20 cellular contexts compared by ENCODE assay signal in genomic region chr22:27391092-27391770, GRCh38.
DNase-seq lines count a peak whose midpoint lies in the region; ATAC-seq and TF ChIP-seq lines count a peak whose summit lies in the region.
"Had no signal": no experiment of that assay in that cellular context is flagged by ENCODE, and none has a peak within 500 bp of the region (broad histone marks: within the 10 kb centered on the region; RNA-seq: fewer than 3 reads in every experiment).

No MANE protein-coding gene starts in this region.

- H3K4me1 Mint-ChIP-seq in chondrocyte (ENCODE audit: low read depth) (peaks cover 19% of the 10 kb centered on the region), osteocyte (ENCODE audit: unreplicated experiment) (peaks cover 20% of the 10 kb centered on the region)
- H3K4me1 Mint-ChIP-seq: activated CD8-positive, alpha-beta memory T cell treated with anti-CD3 and anti-CD28 coated beads, Interleukin-2, amount 10 ng/mL, durations not matched to agents 7 days and 5 days; IgD-negative memory B cell had no signal

- WGBS in hepatocyte (ENCODE audit: low lambda C conversion rate, missing lambda C conversion rate), result 33% methylated on average over 7 of the region's 7 CpGs

- H3K9me2 ChIP-seq in hepatocyte (replicated peaks; ENCODE audit: insufficient read depth), result no peaks in the 10 kb centered on the region

- no peak overlapping the region for H3K4me2 ChIP-seq in hepatocyte
- H3K4me2 ChIP-seq: BLaER1 had no signal

- H3K4me3 Mint-ChIP-seq in chondrocyte (ENCODE audit: unreplicated experiment), result no peak overlapping the region
- no peak overlapping the region for H3K4me3 Mint-ChIP-seq in osteocyte (ENCODE audit: unreplicated experiment)
- H3K4me3 Mint-ChIP-seq: activated CD8-positive, alpha-beta memory T cell treated with anti-CD3 and anti-CD28 coated beads, Interleukin-2, amount 10 ng/mL, durations not matched to agents 7 days and 5 days; H9; IgD-negative memory B cell; neural crest cell; stimulated activated naive B cell treated with anti-CD40 and anti-IgM and Interleukin-4, amounts not matched to agents 10 μg/mL and 1 μg/mL and 100 μg/mL, for 72 hours had no signal

- no peak overlapping the region for H3K27ac ChIP-seq in hepatocyte
- H3K27ac ChIP-seq: BLaER1 had no signal

- TF ChIP-seq CTCF in chondrocyte (IDR thresholded peaks at IDR 0.05) (peak; percentile 52), hepatocyte (IDR thresholded peaks at IDR 0.05; ENCODE audit: poor library complexity) (peak; percentile 9), osteocyte (IDR thresholded peaks at IDR 0.05) (peak; percentile 11), BE2C (IDR thresholded peaks at IDR 0.05; ENCODE audit: low read depth, low read length) (no peak)

- no peak overlapping the region for H3K4me3 ChIP-seq in hepatocyte
- H3K4me3 ChIP-seq in BE2C (ENCODE audit: low read depth, low read length), result no peak overlapping the region
- H3K4me3 ChIP-seq: BLaER1 had no signal

- H3K27me3 ChIP-seq in hepatocyte (no peaks in the 10 kb centered on the region), BE2C (peaks cover 68% of the 10 kb centered on the region)
- H3K27me3 ChIP-seq: BLaER1 had no signal

- H3K9me3 ChIP-seq in hepatocyte (ENCODE audit: low read depth), result no peaks in the 10 kb centered on the region
- no peaks in the 10 kb centered on the region; the same call in 1 of the 2 replicates for H3K9me3 ChIP-seq in BE2C
- H3K9me3 ChIP-seq: BLaER1 had no signal

- no peak overlapping the region for H2AFZ ChIP-seq in hepatocyte

- H3K79me2 ChIP-seq in hepatocyte, result no peaks in the 10 kb centered on the region

- no peak for ATAC-seq in HG03280 (IDR thresholded peaks at IDR 0.05; ENCODE audit: unreplicated experiment)
- ATAC-seq: activated CD8-positive, alpha-beta memory T cell treated with anti-CD3 and anti-CD28 coated beads, Interleukin-2, amount 10 ng/mL, durations not matched to agents 7 days and 5 days; stimulated activated naive B cell treated with anti-CD40 and anti-IgM and Interleukin-4, amounts not matched to agents 10 μg/mL and 1 μg/mL and 100 μg/mL, for 72 hours had no signal

- H3K27ac Mint-ChIP-seq in chondrocyte (ENCODE audit: unreplicated experiment) (peak overlapping the region; percentile 91), osteocyte (ENCODE audit: unreplicated experiment) (no peak overlapping the region)
- H3K27ac Mint-ChIP-seq: activated CD8-positive, alpha-beta memory T cell treated with anti-CD3 and anti-CD28 coated beads, Interleukin-2, amount 10 ng/mL, durations not matched to agents 7 days and 5 days; stimulated activated naive B cell treated with anti-CD40 and anti-IgM and Interleukin-4, amounts not matched to agents 10 μg/mL and 1 μg/mL and 100 μg/mL, for 72 hours had no signal

- H3K9me3 Mint-ChIP-seq in chondrocyte (ENCODE audit: low read depth), result no peaks in the 10 kb centered on the region
- no peaks in the 10 kb centered on the region for H3K9me3 Mint-ChIP-seq in osteocyte (ENCODE audit: unreplicated experiment)
- H3K9me3 Mint-ChIP-seq: H9 had no signal

- no peaks in the 10 kb centered on the region for H3K4me1 ChIP-seq in hepatocyte (ENCODE audit: insufficient read depth)
- H3K4me1 ChIP-seq in BE2C, result no peaks in the 10 kb centered on the region

- no peaks in the 10 kb centered on the region for H3K27me3 Mint-ChIP-seq in chondrocyte (ENCODE audit: low read depth)
- no peaks in the 10 kb centered on the region for H3K27me3 Mint-ChIP-seq in osteocyte (ENCODE audit: unreplicated experiment)
- H3K27me3 Mint-ChIP-seq: activated CD8-positive, alpha-beta memory T cell treated with anti-CD3 and anti-CD28 coated beads, Interleukin-2, amount 10 ng/mL, durations not matched to agents 7 days and 5 days; IgD-negative memory B cell had no signal

- H3K36me3 ChIP-seq in hepatocyte (replicated peaks; ENCODE audit: insufficient read depth, low read depth), result no peaks in the 10 kb centered on the region
- no peaks in the 10 kb centered on the region for H3K36me3 ChIP-seq in BE2C
- H3K36me3 ChIP-seq: BLaER1 had no signal

- no peaks in the 10 kb centered on the region for H4K20me1 ChIP-seq in hepatocyte (ENCODE audit: insufficient read depth, poor library complexity, severe bottlenecking)
- H4K20me1 ChIP-seq: BLaER1 had no signal

- DNase-seq in ELF-1 (ENCODE audit: low read depth, low spot score) (peak; percentile 62), chondrocyte (ENCODE audit: low spot score) (no peak), hepatocyte (ENCODE audit: low spot score) (peak; percentile 32), osteocyte (ENCODE audit: extremely low spot score, unreplicated experiment) (no peak), AG08396 (ENCODE audit: low spot score) (no peak), AML-193 (lab: John Stamatoyannopoulos, UW) (no peak), BE2C (no peak)
- DNase-seq: 8988T; activated CD4-positive, alpha-beta T cell treated with anti-CD3 and anti-CD28 coated beads for 4 hours; activated CD8-positive, alpha-beta memory T cell treated with anti-CD3 and anti-CD28 coated beads, Interleukin-2, amount 10 ng/mL, durations not matched to agents 7 days and 5 days; H9; midbrain; NCI-H1436 treated with DMSO at 0.1 percent for 48 hours; SHP77; stimulated activated naive B cell treated with anti-CD40 and anti-IgM and Interleukin-4, amounts not matched to agents 10 μg/mL and 1 μg/mL and 100 μg/mL, for 72 hours; trophoblast cell had no signal

- no peaks in the 10 kb centered on the region for H3K36me3 Mint-ChIP-seq in chondrocyte (ENCODE audit: low read depth)
- peaks cover 1% of the 10 kb centered on the region for H3K36me3 Mint-ChIP-seq in osteocyte (ENCODE audit: unreplicated experiment)
- H3K36me3 Mint-ChIP-seq: activated CD8-positive, alpha-beta memory T cell treated with anti-CD3 and anti-CD28 coated beads, Interleukin-2, amount 10 ng/mL, durations not matched to agents 7 days and 5 days; IgD-negative memory B cell; stimulated activated naive B cell treated with anti-CD40 and anti-IgM and Interleukin-4, amounts not matched to agents 10 μg/mL and 1 μg/mL and 100 μg/mL, for 72 hours had no signal

Comparison
In these comparisons a context has a peak if more than half of its experiments do, and no peak if none do; other contexts are left out.
1. DNase-seq: peak in ELF-1 (single experiment) and hepatocyte (single experiment); none in chondrocyte (single experiment), osteocyte (single experiment), AG08396 (single experiment), AML-193 (0 of 2) and BE2C (single experiment).